Comparison of ENCODE assay signal across 9 cellular contexts in genomic region chr9:124284940-124285441, GRCh38. TPM values are rescaled to one million over a fixed set of nuclear protein-coding genes. Genes with fewer than 3 reads are reported as not detected.
DNase-seq lines count a peak whose midpoint lies in the region; ATAC-seq and TF ChIP-seq lines count a peak whose summit lies in the region.
"Had no signal": no experiment of that assay in that cellular context is flagged by ENCODE, and none has a peak within 500 bp of the region (broad histone marks: within the 10 kb centered on the region; RNA-seq: fewer than 3 reads in every experiment).

No MANE protein-coding gene starts in this region.

- WGBS in testis, 2 donors: 56 to 62% methylated on average over 15 to 18 of the region's 18 CpGs

- no peak for TF ChIP-seq CTCF in testis (IDR thresholded peaks at IDR 0.05)

- H3K27me3 Mint-ChIP-seq in central memory CD8-positive, alpha-beta T cell: no peaks in the 10 kb centered on the region
- H3K27me3 Mint-ChIP-seq in memory B cell: no peaks in the 10 kb centered on the region

- peaks cover 2% of the 10 kb centered on the region for H3K36me3 Mint-ChIP-seq in central memory CD8-positive, alpha-beta T cell (ENCODE audit: insufficient read depth)
- H3K36me3 Mint-ChIP-seq in memory B cell: peaks cover 6% of the 10 kb centered on the region

- intact Hi-C loops in testis (cut with DNase I; ENCODE audit: low total_unique reads): no loop called here

- DNase-seq in MG63: peak; percentile 16
- no peak for DNase-seq in central memory CD8-positive, alpha-beta T cell (ENCODE audit: low spot score in 2 of 2)
- no peak for DNase-seq in memory B cell (ENCODE audit: low spot score in 2 of 2)
- DNase-seq in testis: peak; percentile 66
- DNase-seq: central memory CD4-positive, alpha-beta T cell had no signal

- H3K27ac Mint-ChIP-seq in central memory CD8-positive, alpha-beta T cell (ENCODE audit: low read depth): peak overlapping the region; percentile 99
- H3K27ac Mint-ChIP-seq in memory B cell: peak overlapping the region; percentile 98

- H3K27ac ChIP-seq in testis: peak overlapping the region; percentile 72 to 88

- no peaks in the 10 kb centered on the region for H3K9me3 Mint-ChIP-seq in central memory CD8-positive, alpha-beta T cell
- H3K9me3 Mint-ChIP-seq in memory B cell: no peaks in the 10 kb centered on the region

- peaks cover 35% of the 10 kb centered on the region for H3K36me3 ChIP-seq in MG63
- no peaks in the 10 kb centered on the region for H3K36me3 ChIP-seq in testis (ENCODE audit: low read depth, missing control alignments)

- H3K4me3 ChIP-seq in MG63: no peak overlapping the region
- H3K4me3 ChIP-seq in testis: no peak overlapping the region

- peak overlapping the region; percentile 6 for H3K4me3 Mint-ChIP-seq in central memory CD8-positive, alpha-beta T cell
- H3K4me3 Mint-ChIP-seq in memory B cell: peak overlapping the region; percentile 46

- H3K4me1 ChIP-seq in testis: peaks cover 68% of the 10 kb centered on the region

- ATAC-seq in central memory CD8-positive, alpha-beta T cell (replicated peaks; ENCODE audit: extremely low read depth, poor library complexity, severe bottlenecking): no peak
- ATAC-seq in memory B cell (ENCODE audit: low read depth): no peak
- ATAC-seq in GM21423 (IDR thresholded peaks at IDR 0.05; ENCODE audit: unreplicated experiment): no peak
- ATAC-seq in GM18870 (IDR thresholded peaks at IDR 0.05; ENCODE audit: unreplicated experiment): no peak
- ATAC-seq in HG03159 (IDR thresholded peaks at IDR 0.05; ENCODE audit: unreplicated experiment): no peak
- ATAC-seq in GM21723 (IDR thresholded peaks at IDR 0.05; ENCODE audit: unreplicated experiment): no peak

- H3K27me3 ChIP-seq in MG63 (no peaks in the 10 kb centered on the region), testis (no peaks in the 10 kb centered on the region)

- no peak for TF ChIP-seq POLR2A in testis (IDR thresholded peaks at IDR 0.05)

- H3K4me1 Mint-ChIP-seq in central memory CD8-positive, alpha-beta T cell: peaks cover 26% of the 10 kb centered on the region
- H3K4me1 Mint-ChIP-seq in memory B cell: peaks cover 49% of the 10 kb centered on the region

- H3K9me3 ChIP-seq in MG63: no peaks in the 10 kb centered on the region
- H3K9me3 ChIP-seq in testis: no peaks in the 10 kb centered on the region

RNA-seq across cellular contexts. Expression of gene NEK6, which starts 27.2 kb away (rescaled TPM):
- 25.0 and 33.1 TPM in 2 replicates for total RNA-seq in MG63 (2014; rRNA removed; shearing (Covaris generic); ENCODE audit: low replicate concordance)
- total RNA-seq in testis: 10 to 100 TPM; 11.5 to 21.4 TPM
- 21.5 TPM for polyA plus RNA-seq in testis (ENCODE audit: insufficient read depth, low read depth, low replicate concordance)

Comparison
In these comparisons a context has a peak if more than half of its experiments do, and no peak if none do; other contexts are left out.
1. DNase-seq: peak in MG63 (single experiment) and testis (single experiment); none in central memory CD8-positive, alpha-beta T cell (0 of 2) and memory B cell (0 of 2).